Comparison of ENCODE assay signal across 8 cellular contexts in genomic region chr1:160607051-160608032, GRCh38. TPM values are rescaled to one million over a fixed set of nuclear protein-coding genes. Genes with fewer than 3 reads are reported as not detected.
DNase-seq lines count a peak whose midpoint lies in the region; ATAC-seq, FAIRE-seq and TF ChIP-seq lines count a peak whose summit lies in the region.

No MANE protein-coding gene starts in this region.

- no peak overlapping the region for H3K4me3 ChIP-seq in lower leg skin (ENCODE audit: low read depth, poor library complexity, severe bottlenecking)

- H3K27ac Mint-ChIP-seq in Calu3 (ENCODE audit: unreplicated experiment) (no peak overlapping the region), endothelial cell (ENCODE audit: unreplicated experiment) (peak overlapping the region; percentile 54)

- intact Hi-C loops in Calu3 (cut with micrococcal nuclease; ENCODE audit: unreplicated experiment) = loop anchor here (1.0 to 5.0 kb wide), 3 partner anchors 65 to 179 kb away; no protein-coding TSS in a partner anchor
- intact Hi-C loops in lower leg skin (cut with DNase I; ENCODE audit: low total_unique reads) = no loop called here

- peak; percentile 73 for TF ChIP-seq CTCF in Calu3 (IDR thresholded peaks at IDR 0.05; ENCODE audit: unreplicated experiment)
- TF ChIP-seq CTCF in endothelial cell (IDR thresholded peaks at IDR 0.05; ENCODE audit: unreplicated experiment) = peak; percentile 78
- TF ChIP-seq CTCF in lower leg skin (IDR thresholded peaks at IDR 0.05) = no peak

- peak; percentile 74 for ATAC-seq in HG03354 (IDR thresholded peaks at IDR 0.05; ENCODE audit: poor library complexity, severe bottlenecking, unreplicated experiment)

- DNase-seq in Calu3 = peak; percentile 67
- no peak for DNase-seq in GM19239 (ENCODE audit: insufficient read length, low spot score)
- peak; percentile 34 to 52 for DNase-seq in NCI-H446 (lab: John Stamatoyannopoulos, UW)
- DNase-seq in activated CD4-positive, alpha-beta T cell treated with anti-CD3 and anti-CD28 coated beads for 1 hour = peak; percentile 36
- DNase-seq in endothelial cell (ENCODE audit: low spot score) = peak; percentile 48
- DNase-seq in midbrain (lab: John Stamatoyannopoulos, UW) = peak; percentile 44
- DNase-seq in lower leg skin (ENCODE audit: low spot score in 2 of 2) = no peak

- no peaks in the 10 kb centered on the region for H3K36me3 Mint-ChIP-seq in Calu3 (ENCODE audit: insufficient read depth, unreplicated experiment)
- H3K36me3 Mint-ChIP-seq in endothelial cell (ENCODE audit: low read depth, unreplicated experiment) = no peaks in the 10 kb centered on the region

- no peak for TF ChIP-seq POLR2A in lower leg skin (IDR thresholded peaks at IDR 0.05)

- no TSS peak for BruUV-seq in Calu3 (replicated peaks; lab: Mats Ljungman, UMichigan)

- H3K9me3 Mint-ChIP-seq in Calu3 (ENCODE audit: low read depth, unreplicated experiment) = no peaks in the 10 kb centered on the region
- no peaks in the 10 kb centered on the region for H3K9me3 Mint-ChIP-seq in endothelial cell (ENCODE audit: unreplicated experiment)

- no peaks in the 10 kb centered on the region for H3K4me1 Mint-ChIP-seq in Calu3 (ENCODE audit: low read depth, unreplicated experiment)
- peaks cover 29% of the 10 kb centered on the region for H3K4me1 Mint-ChIP-seq in endothelial cell (ENCODE audit: unreplicated experiment)

- WGBS in lower leg skin, 2 donors = 44 to 48% methylated on average over 4 of the region's 4 CpGs

- peak; percentile 100 for FAIRE-seq in GM19239 (lab: Jason Lieb, UNC)

- peaks cover 75% of the 10 kb centered on the region for H3K27me3 Mint-ChIP-seq in Calu3 (ENCODE audit: unreplicated experiment)
- H3K27me3 Mint-ChIP-seq in endothelial cell (ENCODE audit: unreplicated experiment) = peaks cover 2% of the 10 kb centered on the region

- H3K4me3 Mint-ChIP-seq in Calu3 (ENCODE audit: low read depth, unreplicated experiment) = no peak overlapping the region
- no peak overlapping the region for H3K4me3 Mint-ChIP-seq in endothelial cell (ENCODE audit: unreplicated experiment)

- CTCF ChIA-PET in Calu3 (lab: Charles Lee) = interaction anchor here (0.6 to 2.3 kb wide), 3 partner anchors 57 to 178 kb away, joined by 3 to 23 read pairs (median 7); no protein-coding TSS in a partner anchor

RNA-seq across cellular contexts. Expression of gene CD84, which starts 28.0 kb away (rescaled TPM):
- total RNA-seq in Calu3 (2022) = not detected in 2 replicates
- total RNA-seq in endothelial cell (ENCODE audit: unreplicated experiment) = not detected
- 1 to 10 TPM; 1.7 to 3.9 (median 2.0) TPM for total RNA-seq in lower leg skin

RNA-seq across cellular contexts. Expression of gene SLAMF1, which starts 39.5 kb away (rescaled TPM):
- not detected in 2 replicates for total RNA-seq in Calu3 (2022)
- not detected for total RNA-seq in endothelial cell (ENCODE audit: unreplicated experiment)
- total RNA-seq in lower leg skin = 1 to 10 TPM in 2 of 4 donors, under 1 TPM in 1, not detected in 1; 0.42 to 7.1 (median 4.4) TPM

Comparison
In these comparisons a context has a peak if more than half of its experiments do, and no peak if none do; other contexts are left out.
1. DNase-seq: peak in Calu3 (single experiment), NCI-H446 (2 of 2), activated CD4-positive, alpha-beta T cell treated with anti-CD3 and anti-CD28 coated beads for 1 hour (single experiment), endothelial cell (single experiment) and midbrain (single experiment); none in GM19239 (single experiment) and lower leg skin (0 of 2).
2. CTCF ChIP-seq: peak in Calu3 (single experiment) and endothelial cell (single experiment); none in lower leg skin (0 of 3).